10 cellular contexts compared by ENCODE assay signal in genomic region chr2:71787476-71788185, GRCh38.
"Had no signal": no experiment of that assay in that cellular context is flagged by ENCODE, and none has a peak within 500 bp of the region (broad histone marks: within the 10 kb centered on the region; RNA-seq: fewer than 3 reads in every experiment).

No MANE protein-coding gene starts in this region.

- H3K27me3 Mint-ChIP-seq: activated CD8-positive, alpha-beta memory T cell treated with anti-CD3 and anti-CD28 coated beads, Interleukin-2, amount 10 ng/mL, durations not matched to agents 7 days and 5 days had no signal

- ATAC-seq: activated CD8-positive, alpha-beta memory T cell treated with anti-CD3 and anti-CD28 coated beads, Interleukin-2, amount 10 ng/mL, durations not matched to agents 7 days and 5 days; activated T-cell treated with anti-CD3 and anti-CD28 coated beads, Interleukin-2, amount 50 U/mL, for 4 hours; heart left ventricle had no signal

- DNase-seq: activated CD4-positive, alpha-beta T cell treated with anti-CD3 and anti-CD28 coated beads, Interleukin-2, amount 50 U/mL, for 1 hour; activated CD8-positive, alpha-beta memory T cell treated with anti-CD3 and anti-CD28 coated beads, Interleukin-2, amount 10 ng/mL, durations not matched to agents 7 days and 5 days; activated gamma-delta T cell treated with Interleukin-2 at 50 U/mL for 16 hours; activated T-cell treated with anti-CD3 and anti-CD28 coated beads, Interleukin-2, amount 50 U/mL, for 4 hours; effector CD4-positive, alpha-beta T cell; kidney; posterior cingulate gyrus; transverse colon had no signal

- H3K9me3 Mint-ChIP-seq: activated T-cell treated with anti-CD3 and anti-CD28 coated beads, Interleukin-2, amount 50 U/mL, for 4 hours; T-helper 2 cell treated with Interferon-gamma antibody and Interleukin-4, amounts not matched to agents 5 μg/mL and 100 μg/mL, for 36 hours had no signal

- H3K4me3 Mint-ChIP-seq: activated CD8-positive, alpha-beta memory T cell treated with anti-CD3 and anti-CD28 coated beads, Interleukin-2, amount 10 ng/mL, durations not matched to agents 7 days and 5 days; activated T-cell treated with anti-CD3 and anti-CD28 coated beads, Interleukin-2, amount 50 U/mL, for 4 hours; T-helper 2 cell treated with Interferon-gamma antibody and Interleukin-4, amounts not matched to agents 5 μg/mL and 100 μg/mL, for 36 hours had no signal

- H3K36me3 Mint-ChIP-seq: activated CD8-positive, alpha-beta memory T cell treated with anti-CD3 and anti-CD28 coated beads, Interleukin-2, amount 10 ng/mL, durations not matched to agents 7 days and 5 days had no signal

- H3K4me1 Mint-ChIP-seq: activated CD8-positive, alpha-beta memory T cell treated with anti-CD3 and anti-CD28 coated beads, Interleukin-2, amount 10 ng/mL, durations not matched to agents 7 days and 5 days had no signal

- H3K27ac Mint-ChIP-seq: activated CD8-positive, alpha-beta memory T cell treated with anti-CD3 and anti-CD28 coated beads, Interleukin-2, amount 10 ng/mL, durations not matched to agents 7 days and 5 days; T-helper 2 cell treated with Interferon-gamma antibody and Interleukin-4, amounts not matched to agents 5 μg/mL and 100 μg/mL, for 36 hours had no signal
